In genomic region chr2:220090050-220090449, GRCh38 we compare ENCODE assay signal across 23 cellular contexts.
DNase-seq lines count a peak whose midpoint lies in the region; ATAC-seq and TF ChIP-seq lines count a peak whose summit lies in the region.
"Had no signal": no experiment of that assay in that cellular context is flagged by ENCODE, and none has a peak within 500 bp of the region (broad histone marks: within the 10 kb centered on the region; RNA-seq: fewer than 3 reads in every experiment).

No MANE protein-coding gene starts in this region.

- no peaks in the 10 kb centered on the region for H3K9me3 ChIP-seq in thoracic aorta
- H3K9me3 ChIP-seq: sigmoid colon, upper lobe of left lung had no signal

- no peak for ATAC-seq in thoracic aorta (ENCODE audit: insufficient number of reproducible peaks, low FRiP score, low read depth)

- H3K27ac Mint-ChIP-seq in HFFc6, result peak overlapping the region; percentile 82
- H3K27ac Mint-ChIP-seq: immature natural killer cell had no signal

- H3K4me1 ChIP-seq in thoracic aorta (ENCODE audit: control insufficient read depth in 1 of 2, low read depth in 2 of 2), result peaks cover 6 to 21% of the 10 kb centered on the region in 2 donors
- H3K4me1 ChIP-seq: sigmoid colon, upper lobe of left lung had no signal

- TF ChIP-seq POLR2A in erythroblast (IDR thresholded peaks at IDR 0.05; ENCODE audit: low read length), result no peak

- peaks cover 2% of the 10 kb centered on the region; the same call in 1 of the 2 replicates for H3K27me3 Mint-ChIP-seq in HFFc6 (ENCODE audit: insufficient read depth)

- no peak for TF ChIP-seq CTCF in HFFc6 (IDR thresholded peaks at IDR 0.05)
- TF ChIP-seq CTCF in foreskin fibroblast (IDR thresholded peaks at IDR 0.05; ENCODE audit: low read depth, low read length), result no peak
- TF ChIP-seq CTCF in thoracic aorta (IDR thresholded peaks at IDR 0.05), result no peak

- peaks cover 19% of the 10 kb centered on the region for H3K4me1 Mint-ChIP-seq in HFFc6 (ENCODE audit: low read depth)
- H3K4me1 Mint-ChIP-seq: immature natural killer cell had no signal

- peak overlapping the region; percentile 25; the same call in 1 of the 2 replicates for H3K4me3 Mint-ChIP-seq in HFFc6
- H3K4me3 Mint-ChIP-seq: immature natural killer cell had no signal

- H3K9me3 Mint-ChIP-seq in HFFc6, result no peaks in the 10 kb centered on the region

- H3K4me3 ChIP-seq in foreskin fibroblast (ENCODE audit: low read depth in 1 of 2, low read length in 2 of 2) (no peak overlapping the region), thoracic aorta (peak overlapping the region; percentile 30)
- H3K4me3 ChIP-seq: BLaER1 treated with 17β-estradiol and CSF1 and Interleukin-3, amounts not matched to agents 10 nM and 100 nM; sigmoid colon; upper lobe of left lung had no signal

- H3K27me3 ChIP-seq in thoracic aorta (replicated peaks; ENCODE audit: insufficient read depth), result no peaks in the 10 kb centered on the region
- H3K27me3 ChIP-seq: BLaER1 treated with 17β-estradiol and CSF1 and Interleukin-3, amounts not matched to agents 10 nM and 100 nM; sigmoid colon; upper lobe of left lung had no signal

- H3K27ac ChIP-seq in thoracic aorta, result no peak overlapping the region
- H3K27ac ChIP-seq: BLaER1 treated with 17β-estradiol and CSF1 and Interleukin-3, amounts not matched to agents 10 nM and 100 nM; KMS-11; sigmoid colon; upper lobe of left lung; VCaP had no signal

- no peaks in the 10 kb centered on the region for H3K36me3 Mint-ChIP-seq in HFFc6 (ENCODE audit: low read depth)
- H3K36me3 Mint-ChIP-seq: immature natural killer cell had no signal

- no peaks in the 10 kb centered on the region for H3K36me3 ChIP-seq in thoracic aorta
- H3K36me3 ChIP-seq: BLaER1 treated with 17β-estradiol and CSF1 and Interleukin-3, amounts not matched to agents 10 nM and 100 nM; sigmoid colon; upper lobe of left lung had no signal

- DNase-seq in HFFc6 (peak; percentile 60), T1000 (lab: John Stamatoyannopoulos, UW) (peak; percentile 40), foreskin fibroblast (peak; percentile 28 to 81), thoracic aorta (ENCODE audit: low spot score) (no peak), NCI-H1092 (lab: John Stamatoyannopoulos, UW) (no peak), erythroblast (lab: John Stamatoyannopoulos, UW) (no peak), glomerular visceral epithelial cell (ENCODE audit: extremely low spot score) (no peak)
- DNase-seq: activated CD8-positive, alpha-beta memory T cell treated with anti-CD3 and anti-CD28 coated beads, Interleukin-2, amount 50 U/mL, for 48 hours; activated gamma-delta T cell; central memory CD4-positive, alpha-beta T cell; effector CD8-positive, alpha-beta T cell; immature natural killer cell; NCI-H1092 treated with DMSO at 0.1 percent for 48 hours; NCI-H2107; NCI-H526; occipital lobe; SIG-M5; sigmoid colon; T-helper 1 cell; upper lobe of left lung had no signal

Comparison
In these comparisons a context has a peak if more than half of its experiments do, and no peak if none do; other contexts are left out.
1. DNase-seq: peak in HFFc6 (single experiment), T1000 (single experiment) and foreskin fibroblast (2 of 2); none in thoracic aorta (single experiment), NCI-H1092 (single experiment), erythroblast (0 of 2) and glomerular visceral epithelial cell (single experiment).